ENCODE assay signal across 17 cellular contexts in the genomic region with DNA sequence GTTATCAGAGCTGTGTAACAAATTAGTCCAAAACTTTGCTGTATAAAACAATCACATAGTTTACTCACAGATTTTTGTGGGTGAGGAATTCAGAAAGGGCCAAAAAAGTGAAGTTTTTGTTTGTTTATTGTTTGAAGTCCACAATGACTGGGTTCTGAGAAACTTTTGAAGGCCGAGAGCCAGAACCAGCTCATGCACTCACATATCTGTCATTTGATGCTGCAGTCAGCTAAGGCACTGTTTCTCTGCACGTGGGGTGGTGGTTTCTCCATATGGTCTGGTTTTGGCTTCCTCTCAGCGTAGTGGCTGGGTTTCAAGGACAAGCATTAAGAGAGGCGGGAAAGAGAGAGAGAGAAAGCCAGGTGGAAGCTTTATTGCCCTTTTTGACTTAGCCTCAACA.
DNase-seq lines count a peak whose midpoint lies in the region; ATAC-seq, FAIRE-seq and TF ChIP-seq lines count a peak whose summit lies in the region.
"Had no signal": no experiment of that assay in that cellular context is flagged by ENCODE, and none has a peak within 500 bp of the region (broad histone marks: within the 10 kb centered on the region; RNA-seq: fewer than 3 reads in every experiment).

No MANE protein-coding gene starts in this region.

- H4K20me1 ChIP-seq in HepG2 (ENCODE audit: insufficient read depth, low read length) = no peaks in the 10 kb centered on the region
- H4K20me1 ChIP-seq: BLaER1 treated with 17β-estradiol and CSF1 and Interleukin-3, amounts not matched to agents 10 nM and 100 nM had no signal

- CTCF ChIA-PET in HepG2 (lab: Yijun Ruan, JAX; ENCODE audit: low intra/inter-chr PET ratio, low total read pairs) = no interaction called here

- H3K4me3 ChIP-seq in HepG2 (replicated peaks in 1 of 3; ENCODE audit: insufficient read depth in 1 of 3, low read depth in 2 of 3, low read length in 3 of 3) (no peak overlapping the region), right lobe of liver (no peak overlapping the region)
- H3K4me3 ChIP-seq: BLaER1 treated with 17β-estradiol and CSF1 and Interleukin-3, amounts not matched to agents 10 nM and 100 nM; GM12878; GM23248; HAP-1 had no signal

- H3K9me3 ChIP-seq in HepG2 (ENCODE audit: low read length) = no peaks in the 10 kb centered on the region
- no peaks in the 10 kb centered on the region for H3K9me3 ChIP-seq in right lobe of liver
- H3K9me3 ChIP-seq: HAP-1 had no signal

- BruUV-seq in HepG2 (replicated peaks; lab: Mats Ljungman, UMichigan) = no TSS peak

- H3K4me3 Mint-ChIP-seq in osteocyte (ENCODE audit: unreplicated experiment) = no peak overlapping the region
- H3K4me3 Mint-ChIP-seq: CD8-positive, alpha-beta T cell had no signal

- no peak for FAIRE-seq in HepG2 (lab: Jason Lieb, UNC)
- FAIRE-seq: GM12878 had no signal

- H3K4me1 Mint-ChIP-seq in osteocyte (ENCODE audit: unreplicated experiment) = peaks cover 7% of the 10 kb centered on the region

- H3K9ac ChIP-seq in HepG2 (ENCODE audit: insufficient read depth, low read depth, low read length) = no peak overlapping the region
- H3K9ac ChIP-seq: BLaER1 treated with 17β-estradiol and CSF1 and Interleukin-3, amounts not matched to agents 10 nM and 100 nM; GM23248 had no signal

- TF ChIP-seq EP300 in HepG2 (IDR thresholded peaks at IDR 0.05; ENCODE audit: low read depth in 2 of 2, low read length in 2 of 2) (no peak), HepG2 (CRISPR knock-in tag; IDR thresholded peaks at IDR 0.05; ENCODE audit: borderline replicate concordance) (no peak)

- H3K27me3 ChIP-seq in HepG2 (ENCODE audit: control insufficient read depth in 1 of 2, insufficient read depth in 2 of 2, low read length in 2 of 2) (peaks cover 2 to 16% of the 10 kb centered on the region in 2 experiments; a peak in 2 of 5 replicates), right lobe of liver (no peaks in the 10 kb centered on the region)
- H3K27me3 ChIP-seq: BLaER1 treated with 17β-estradiol and CSF1 and Interleukin-3, amounts not matched to agents 10 nM and 100 nM had no signal

- peaks cover 18% of the 10 kb centered on the region for H3K9me3 Mint-ChIP-seq in osteocyte (ENCODE audit: unreplicated experiment)

- intact Hi-C loops in HepG2 (cut with micrococcal nuclease; ENCODE audit: unreplicated experiment) (no loop called here), right lobe of liver (cut with DNase I) (no loop called here)

- TF ChIP-seq CTCF in HepG2 (CRISPR knock-in tag; IDR thresholded peaks at IDR 0.05) (no peak), right lobe of liver (IDR thresholded peaks at IDR 0.05) (no peak), osteocyte (IDR thresholded peaks at IDR 0.05) (no peak)

- POLR2A ChIA-PET in HepG2 (lab: Yijun Ruan, JAX) = no interaction called here

- no peaks in the 10 kb centered on the region for H3K36me3 ChIP-seq in HepG2 (replicated peaks in 1 of 2; ENCODE audit: control insufficient read depth in 1 of 2, insufficient read depth in 2 of 2, low read length in 2 of 2)
- H3K36me3 ChIP-seq in right lobe of liver = no peaks in the 10 kb centered on the region
- H3K36me3 ChIP-seq: BLaER1 treated with 17β-estradiol and CSF1 and Interleukin-3, amounts not matched to agents 10 nM and 100 nM; HAP-1 had no signal

- H3K36me3 Mint-ChIP-seq in osteocyte (ENCODE audit: unreplicated experiment) = no peaks in the 10 kb centered on the region
- H3K36me3 Mint-ChIP-seq: CD8-positive, alpha-beta T cell had no signal

- no peak overlapping the region for H2AFZ ChIP-seq in HepG2 (ENCODE audit: low read length)
- H2AFZ ChIP-seq: GM23248 had no signal

- WGBS in HepG2 (ENCODE audit: low lambda C conversion rate) = 21% methylated on average over 4 of the region's 4 CpGs
- 60% methylated on average over 3 of the region's 4 CpGs for WGBS in right lobe of liver (ENCODE audit: insufficient coverage, low coverage, low lambda C conversion rate, missing lambda C conversion rate)

- TF ChIP-seq POLR2A in HepG2 (IDR thresholded peaks at IDR 0.05; ENCODE audit: insufficient read depth in 1 of 2, low read depth in 2 of 2, low read length in 2 of 2) = no peak
- TF ChIP-seq POLR2A in right lobe of liver (IDR thresholded peaks at IDR 0.05) = no peak

- ATAC-seq in HepG2 (no peak), right lobe of liver (no peak), HG03196 (IDR thresholded peaks at IDR 0.05; ENCODE audit: unreplicated experiment) (no peak), GM18861 (IDR thresholded peaks at IDR 0.05; ENCODE audit: unreplicated experiment) (no peak)
- ATAC-seq: CD8-positive, alpha-beta T cell; GM12878 had no signal

- DNase-seq in HepG2 (ENCODE audit: low spot score) (no peak), right lobe of liver (no peak), RPMI7951 (ENCODE audit: low read depth) (peak; percentile 48), fibroblast of peridontal ligament (ENCODE audit: extremely low read depth) (peak; percentile 54), osteocyte (ENCODE audit: extremely low spot score, unreplicated experiment) (peak; percentile 36)
- DNase-seq in activated CD4-positive, CD25-positive, alpha-beta regulatory T cell treated with anti-CD3 and anti-CD28 coated beads, Interleukin-2, amount 50 U/mL, for 72 hours = no peak
- DNase-seq: 8988T; Calu3; CD8-positive, alpha-beta T cell; DMS79 treated with DMSO at 0.1 percent for 48 hours; EL; GM23248 had no signal

- in situ Hi-C loops in HepG2 (cut with HindIII; ENCODE audit: extremely low pct_ligation_motif_present, low pct_unique_long_range_greater_than_20kb) = no loop called here

- no peak for TF ChIP-seq RAD21 in HepG2 (CRISPR knock-in tag; IDR thresholded peaks at IDR 0.05)

- H3K79me2 ChIP-seq in HepG2 (ENCODE audit: insufficient read depth, low read length) = no peaks in the 10 kb centered on the region

- peaks cover 6% of the 10 kb centered on the region for H3K27me3 Mint-ChIP-seq in osteocyte (ENCODE audit: unreplicated experiment)

- H3K27ac Mint-ChIP-seq in osteocyte (ENCODE audit: unreplicated experiment) = no peak overlapping the region
- H3K27ac Mint-ChIP-seq: CD8-positive, alpha-beta T cell had no signal

- H3K4me1 ChIP-seq in HepG2 (ENCODE audit: insufficient read depth, low read length) (no peaks in the 10 kb centered on the region), right lobe of liver (no peaks in the 10 kb centered on the region)
- H3K4me1 ChIP-seq: BLaER1 treated with 17β-estradiol and CSF1 and Interleukin-3, amounts not matched to agents 10 nM and 100 nM; HAP-1 had no signal

- H3K4me2 ChIP-seq in HepG2 (ENCODE audit: low read depth, low read length) = no peak overlapping the region
- H3K4me2 ChIP-seq: BLaER1 treated with 17β-estradiol and CSF1 and Interleukin-3, amounts not matched to agents 10 nM and 100 nM had no signal

- no peak overlapping the region for H3K27ac ChIP-seq in HepG2 (ENCODE audit: extremely low read length, insufficient read depth, low read length)
- no peak overlapping the region for H3K27ac ChIP-seq in right lobe of liver
- H3K27ac ChIP-seq: BLaER1 treated with 17β-estradiol and CSF1 and Interleukin-3, amounts not matched to agents 10 nM and 100 nM; GM23248 had no signal

TF ChIP-seq in HepG2, 621 proteins besides CTCF, POLR2A, EP300 and RAD21:
- TF ChIP-seq, protein P1, sequence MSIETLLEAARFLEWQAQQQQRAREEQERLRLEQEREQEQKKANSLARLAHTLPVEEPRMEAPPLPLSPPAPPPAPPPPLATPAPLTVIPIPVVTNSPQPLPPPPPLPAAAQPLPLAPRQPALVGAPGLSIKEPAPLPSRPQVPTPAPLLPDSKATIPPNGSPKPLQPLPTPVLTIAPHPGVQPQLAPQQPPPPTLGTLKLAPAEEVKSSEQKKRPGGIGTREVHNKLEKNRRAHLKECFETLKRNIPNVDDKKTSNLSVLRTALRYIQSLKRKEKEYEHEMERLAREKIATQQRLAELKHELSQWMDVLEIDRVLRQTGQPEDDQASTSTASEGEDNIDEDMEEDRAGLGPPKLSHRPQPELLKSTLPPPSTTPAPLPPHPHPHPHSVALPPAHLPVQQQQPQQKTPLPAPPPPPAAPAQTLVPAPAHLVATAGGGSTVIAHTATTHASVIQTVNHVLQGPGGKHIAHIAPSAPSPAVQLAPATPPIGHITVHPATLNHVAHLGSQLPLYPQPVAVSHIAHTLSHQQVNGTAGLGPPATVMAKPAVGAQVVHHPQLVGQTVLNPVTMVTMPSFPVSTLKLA (IDR thresholded peaks at IDR 0.05) = peak; percentile 12; the same call in 1 of the 2 replicates
- TF ChIP-seq ZNF605 (CRISPR knock-in tag; IDR thresholded peaks at IDR 0.05) = no peak

Comparison
In these comparisons a context has a peak if more than half of its experiments do, and no peak if none do; other contexts are left out.
1. DNase-seq: peak in RPMI7951 (single experiment), fibroblast of peridontal ligament (single experiment) and osteocyte (single experiment); none in HepG2 (single experiment), right lobe of liver (0 of 3) and activated CD4-positive, CD25-positive, alpha-beta regulatory T cell treated with anti-CD3 and anti-CD28 coated beads, Interleukin-2, amount 50 U/mL, for 72 hours (single experiment).